19 cellular contexts compared by ENCODE assay signal in the genomic region with DNA sequence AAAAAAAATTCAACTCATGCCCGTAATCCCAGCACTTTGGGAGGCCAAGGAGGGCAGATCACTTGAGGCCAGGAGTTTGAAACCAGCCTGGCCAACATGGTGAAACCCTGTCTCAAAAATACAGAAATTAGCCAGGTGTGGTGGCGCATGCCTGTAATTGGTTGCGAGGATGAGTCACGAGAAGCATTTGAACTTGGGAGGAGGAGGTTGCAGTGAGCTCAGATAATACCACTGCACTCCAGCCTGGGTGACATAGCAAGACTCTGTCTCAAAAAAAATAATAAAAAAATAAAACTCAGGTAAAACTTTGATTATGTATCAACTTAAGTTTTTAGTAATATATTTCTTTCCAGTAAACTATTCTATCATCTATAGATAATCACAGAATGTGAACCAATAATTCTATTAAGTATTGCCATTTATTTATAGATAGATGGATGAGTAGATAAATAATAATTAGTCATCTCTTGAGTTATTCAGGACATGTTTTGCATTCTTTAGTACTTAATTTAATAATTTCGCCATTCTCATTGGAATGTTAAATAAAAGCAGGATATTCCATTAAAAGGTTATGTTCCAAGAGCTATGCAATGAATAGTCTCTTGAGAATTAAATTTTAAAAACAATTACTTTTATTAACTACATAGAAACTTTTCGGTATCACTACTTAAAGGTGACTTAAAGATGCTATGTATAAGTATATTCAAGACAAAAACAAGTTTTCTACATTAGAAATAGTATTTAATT. TPM values are rescaled to one million over a fixed set of nuclear protein-coding genes. Genes with fewer than 3 reads are reported as not detected.
DNase-seq lines count a peak whose midpoint lies in the region; ATAC-seq, FAIRE-seq and TF ChIP-seq lines count a peak whose summit lies in the region.
"Had no signal": no experiment of that assay in that cellular context is flagged by ENCODE, and none has a peak within 500 bp of the region (broad histone marks: within the 10 kb centered on the region; RNA-seq: fewer than 3 reads in every experiment).

No MANE protein-coding gene starts in this region.

- TF ChIP-seq POLR2A in endothelial cell of umbilical vein (IDR thresholded peaks at IDR 0.05; ENCODE audit: low read depth, low read length), result no peak

- intact Hi-C loops in endothelial cell of umbilical vein (cut with micrococcal nuclease) (loop anchor here (5.0 kb wide), 1 partner anchor 752 kb away; no protein-coding TSS in a partner anchor), psoas muscle (cut with DNase I) (loop anchor here in 1 of 2 donors (5.0 kb wide), 1 partner anchor 1317 kb away; no protein-coding TSS in a partner anchor)

- no peak overlapping the region for H2AFZ ChIP-seq in endothelial cell of umbilical vein (ENCODE audit: low read depth, low read length)

- dilution Hi-C loops in endothelial cell of umbilical vein (cut with MboI; ENCODE audit: extremely low pct_ligation_motif_present, low sequenced_read_pairs), result no loop called here

- H3K27ac ChIP-seq in endothelial cell of umbilical vein (ENCODE audit: insufficient read depth, low read depth, low read length), result no peak overlapping the region
- no peak overlapping the region for H3K27ac ChIP-seq in mesendoderm (ENCODE audit: low read depth, low read length)
- H3K27ac ChIP-seq in psoas muscle, result no peak overlapping the region

- WGBS in mesendoderm (ENCODE audit: extremely low coverage, insufficient coverage, low lambda C conversion rate), result no CpG with 5 or more reads among the region's 6 CpGs
- 93 to 97% (median 93%) methylated on average over 6 of the region's 6 CpGs for WGBS in psoas muscle, 3 donors

- H3K18ac ChIP-seq in mesendoderm (ENCODE audit: low read length), result no peak overlapping the region

- FAIRE-seq in endothelial cell of umbilical vein (lab: Jason Lieb, UNC), result peak; percentile 55
- FAIRE-seq: H54, HTR-8/SVneo had no signal

- H3K23ac ChIP-seq in mesendoderm (ENCODE audit: low read length), result no peak overlapping the region

- H3K36me3 ChIP-seq in endothelial cell of umbilical vein (ENCODE audit: control insufficient read depth in 2 of 2, extremely low read depth in 1 of 2, insufficient read depth in 2 of 2, low read length in 2 of 2), result no peaks in the 10 kb centered on the region
- H3K36me3 ChIP-seq in mesendoderm (ENCODE audit: control insufficient read depth, insufficient read depth, low read length), result no peaks in the 10 kb centered on the region
- no peaks in the 10 kb centered on the region for H3K36me3 ChIP-seq in psoas muscle (ENCODE audit: insufficient read depth in 1 of 2, low read depth in 1 of 2)

- no peak overlapping the region for H4K8ac ChIP-seq in mesendoderm (ENCODE audit: low read depth, low read length)

- no peak overlapping the region for H3K4me2 ChIP-seq in endothelial cell of umbilical vein (ENCODE audit: insufficient read depth, low read length)
- no peak overlapping the region for H3K4me2 ChIP-seq in mesendoderm (ENCODE audit: low read length)

- H3K9ac ChIP-seq in endothelial cell of umbilical vein (replicated peaks; ENCODE audit: extremely low read depth, insufficient read depth, low read length) (no peak overlapping the region), mesendoderm (ENCODE audit: low read length) (no peak overlapping the region)

- H3K4ac ChIP-seq in mesendoderm (ENCODE audit: low read depth, low read length), result no peak overlapping the region

- TF ChIP-seq CTCF in endothelial cell of umbilical vein (IDR thresholded peaks at IDR 0.05; ENCODE audit: extremely low read depth in 1 of 2, insufficient read depth in 1 of 2, low read depth in 1 of 2, low read length in 2 of 2), result no peak
- no peak for TF ChIP-seq CTCF in psoas muscle (IDR thresholded peaks at IDR 0.05)

- H3K79me2 ChIP-seq in endothelial cell of umbilical vein (ENCODE audit: control insufficient read depth, insufficient read depth, low read length) (no peaks in the 10 kb centered on the region), mesendoderm (ENCODE audit: control insufficient read depth, insufficient read depth, low read length) (no peaks in the 10 kb centered on the region)

- no peak overlapping the region for H2BK5ac ChIP-seq in mesendoderm (ENCODE audit: low read length)

- H3K9me3 ChIP-seq in endothelial cell of umbilical vein (replicated peaks; ENCODE audit: control insufficient read depth, insufficient read depth, low read length) (no peaks in the 10 kb centered on the region), psoas muscle (no peaks in the 10 kb centered on the region)
- H3K9me3 ChIP-seq: Caco-2 had no signal

- BruUV-seq in endothelial cell of umbilical vein (replicated peaks; lab: Mats Ljungman, UMichigan), result no TSS peak

- H4K20me1 ChIP-seq in endothelial cell of umbilical vein (replicated peaks; ENCODE audit: control insufficient read depth, extremely low read depth, insufficient read depth, low read length), result no peaks in the 10 kb centered on the region

- POLR2A ChIA-PET in endothelial cell of umbilical vein (lab: Charles Lee), result no interaction called here

- no peak overlapping the region for H2BK120ac ChIP-seq in mesendoderm (ENCODE audit: low read depth, low read length)

- H2BK15ac ChIP-seq in mesendoderm (replicated peaks; ENCODE audit: low read depth), result no peak overlapping the region

- ATAC-seq in SK-N-SH treated with all-trans-retinoic acid at 6 μM for 48 hours (peak; percentile 82), HG02885 (IDR thresholded peaks at IDR 0.05; ENCODE audit: poor library complexity, unreplicated experiment) (no peak), HG02642 (IDR thresholded peaks at IDR 0.05; ENCODE audit: poor library complexity, unreplicated experiment) (no peak), psoas muscle (no peak)
- ATAC-seq: CD8-positive, alpha-beta T cell had no signal

- no peak overlapping the region for H2AK5ac ChIP-seq in mesendoderm (ENCODE audit: low read length)

- H3K4me1 ChIP-seq in endothelial cell of umbilical vein (ENCODE audit: control insufficient read depth, extremely low read depth, insufficient read depth, low read length) (no peaks in the 10 kb centered on the region), mesendoderm (ENCODE audit: control insufficient read depth, low read depth, low read length) (no peaks in the 10 kb centered on the region), psoas muscle (no peaks in the 10 kb centered on the region)
- H3K4me1 ChIP-seq: Caco-2 had no signal

- CTCF ChIA-PET in endothelial cell of umbilical vein (lab: Charles Lee), result interaction anchor here (1.3 kb wide), 1 partner anchor 1083 kb away, joined by 3 read pairs; no protein-coding TSS in a partner anchor

- H3K56ac ChIP-seq in mesendoderm (ENCODE audit: low read length), result no peak overlapping the region

- no peaks in the 10 kb centered on the region for H3K79me1 ChIP-seq in mesendoderm (ENCODE audit: low read length)

- H4K5ac ChIP-seq in mesendoderm (ENCODE audit: low read length), result no peak overlapping the region

- H3K27me3 ChIP-seq in endothelial cell of umbilical vein (ENCODE audit: control insufficient read depth in 2 of 2, insufficient read depth in 2 of 2, low read length in 2 of 2) (no peaks in the 10 kb centered on the region), mesendoderm (ENCODE audit: insufficient read depth, low read length, poor library complexity) (no peaks in the 10 kb centered on the region), psoas muscle (ENCODE audit: insufficient read depth in 3 of 3, low read length in 2 of 3) (no peaks in the 10 kb centered on the region)

- H3K9me1 ChIP-seq in endothelial cell of umbilical vein (replicated peaks; ENCODE audit: control insufficient read depth, extremely low read depth, insufficient read depth, low read length), result peaks cover 2% of the 10 kb centered on the region

- DNase-seq in endothelial cell of umbilical vein (ENCODE audit: low read depth, low spot score) (no peak), mesendoderm (peak; percentile 7), T-helper 2 cell (no peak), psoas muscle (no peak)
- DNase-seq: C1 segment of cervical spinal cord; Caco-2; CD8-positive, alpha-beta T cell; KBM-7; MV-4-11; NCI-H1105; NCI-H1436 treated with DMSO at 0.1 percent for 48 hours; NCI-H187 treated with DMSO at 0.1 percent for 48 hours; NCI-H2171 treated with DMSO at 0.1 percent for 48 hours; NCI-H69 had no signal

- H3K4me3 ChIP-seq in endothelial cell of umbilical vein (replicated peaks in 1 of 3; ENCODE audit: insufficient read depth in 1 of 3, low read depth in 1 of 3, low read length in 3 of 3) (no peak overlapping the region), mesendoderm (ENCODE audit: low read length) (no peak overlapping the region), psoas muscle (no peak overlapping the region)

TF ChIP-seq in SK-N-SH treated with all-trans-retinoic acid at 6 μM for 48 hours, 23 proteins besides CTCF, POLR2A, EP300 and RAD21 (continues in another document):
- TF ChIP-seq ISL1 (CRISPR knock-in tag; IDR thresholded peaks at IDR 0.05), result peak; percentile 98
- peak; percentile 96 for TF ChIP-seq ZNF70 (CRISPR knock-in tag; IDR thresholded peaks at IDR 0.05)

RNA-seq across cellular contexts. Expression of a gene that starts 48.7 kb away (rescaled TPM):
- total RNA-seq in endothelial cell of umbilical vein, result 6.9 and 8.8 TPM in 2 replicates
- polyA plus RNA-seq in endothelial cell of umbilical vein, result 2.1 and 4.0 TPM in 2 replicates
- 2.7 TPM in 2 replicates for polyA plus RNA-seq in endothelial cell of umbilical vein (2011; cell fraction: cytosol; rRNA removed)
- 9.4 and 9.7 TPM in 2 replicates for polyA plus RNA-seq in endothelial cell of umbilical vein (2011; cell fraction: nucleus; rRNA removed)
- polyA plus RNA-seq in endothelial cell of umbilical vein (2012), result 2.8 and 3.7 TPM in 2 replicates
- 16.0 and 16.3 TPM in 2 replicates for polyA minus RNA-seq in endothelial cell of umbilical vein
- 9.4 TPM for polyA minus RNA-seq in endothelial cell of umbilical vein (2011; cell fraction: cytosol; rRNA and poly(A)+ RNA removed)
- polyA minus RNA-seq in endothelial cell of umbilical vein (2011; cell fraction: nucleus; rRNA and poly(A)+ RNA removed), result 55.8 and 67.5 TPM in 2 replicates
- polyA plus RNA-seq in mesendoderm (2013, experiment 1 of 2), result 9.4 TPM
- 9.5 TPM for polyA plus RNA-seq in mesendoderm (2013, experiment 2 of 2)
- 10 to 100 TPM in 2 of 4 donors, 1 to 10 TPM in 2; 4.4 to 17.2 (median 11.5) TPM for total RNA-seq in psoas muscle
- 1 to 10 TPM; 1.7 to 4.0 (median 2.8) TPM for polyA plus RNA-seq in psoas muscle

RNA-seq across cellular contexts. Expression of a gene that starts 49.2 kb away (rescaled TPM):
- total RNA-seq in endothelial cell of umbilical vein (98.8 and 107 TPM in 2 replicates), psoas muscle (100 to 1,000 TPM; 185 to 564 (median 310) TPM)
- polyA plus RNA-seq in endothelial cell of umbilical vein (81.0 and 121 TPM in 2 replicates), psoas muscle (100 to 1,000 TPM; 256 to 457 (median 386) TPM)
- 152 and 154 TPM in 2 replicates for polyA plus RNA-seq in endothelial cell of umbilical vein (2011; cell fraction: cytosol; rRNA removed)
- polyA plus RNA-seq in endothelial cell of umbilical vein (2011; cell fraction: nucleus; rRNA removed), result 87.6 and 102 TPM in 2 replicates
- 118 and 161 TPM in 2 replicates for polyA plus RNA-seq in endothelial cell of umbilical vein (2012)
- polyA minus RNA-seq in endothelial cell of umbilical vein, result 82.1 and 85.7 TPM in 2 replicates
- 66.7 TPM for polyA minus RNA-seq in endothelial cell of umbilical vein (2011; cell fraction: cytosol; rRNA and poly(A)+ RNA removed)
- 31.7 and 63.5 TPM in 2 replicates for polyA minus RNA-seq in endothelial cell of umbilical vein (2011; cell fraction: nucleus; rRNA and poly(A)+ RNA removed)
- polyA plus RNA-seq in mesendoderm (2013, experiment 1 of 2), result 202 TPM
- polyA plus RNA-seq in mesendoderm (2013, experiment 2 of 2), result 203 TPM
